ENCODE assay signal across 8 cellular contexts in genomic region chr2:8872821-8873432, GRCh38. TPM values are rescaled to one million over a fixed set of nuclear protein-coding genes. Genes with fewer than 3 reads are reported as not detected.
DNase-seq lines count a peak whose midpoint lies in the region; ATAC-seq and TF ChIP-seq lines count a peak whose summit lies in the region.

No MANE protein-coding gene starts in this region.

- no peaks in the 10 kb centered on the region for H3K27me3 ChIP-seq in HCT116 (ENCODE audit: insufficient read depth, low read length)

- H3K9ac ChIP-seq in HCT116 (ENCODE audit: low read length): no peak overlapping the region

- RAD21 ChIA-PET in HCT116 (lab: Charles Lee; ENCODE audit: low non-redundant PET in 1 of 2, low total read pairs in 2 of 2, uncharacterized antibody in 2 of 2, unreplicated experiment in 2 of 2): interaction anchor here (0.5 to 1.5 kb wide), 4 partner anchors 240 to 374 kb away, joined by 3 to 5 read pairs (median 4); no protein-coding TSS in a partner anchor

- no peaks in the 10 kb centered on the region for H4K20me1 ChIP-seq in HCT116 (ENCODE audit: insufficient read depth)

- no peak overlapping the region for H3K4me2 ChIP-seq in HCT116 (ENCODE audit: low read length)

- peak; percentile 58 for DNase-seq in COLO829 (ENCODE audit: low spot score)
- peak; percentile 50 for DNase-seq in HCT116 (ENCODE audit: low read depth, low spot score)
- peak; percentile 42 for DNase-seq in NCI-H460 (ENCODE audit: extremely low read depth, low read depth)
- peak; percentile 59 for DNase-seq in cerebellar cortex (ENCODE audit: low spot score)
- DNase-seq in midbrain (lab: John Stamatoyannopoulos, UW): peak; percentile 67
- DNase-seq in stimulated activated CD4-positive, alpha-beta T cell treated with anti-CD3 and anti-CD28 coated beads, Interleukin-2, amount 100 ng/mL, for 48 hours: no peak
- no peak for DNase-seq in stimulated activated CD4-positive, alpha-beta T cell treated with anti-CD3 and anti-CD28 coated beads, Interleukin-4, amount 100 ng/mL, for 4 hours

- peak; percentile 75 for ATAC-seq in HCT116
- no peak for ATAC-seq in GM21528 (IDR thresholded peaks at IDR 0.05; ENCODE audit: low FRiP score, unreplicated experiment)

- no peaks in the 10 kb centered on the region for H3K4me1 ChIP-seq in HCT116 (ENCODE audit: control insufficient read depth in 1 of 2, insufficient read depth in 2 of 2, low read length in 2 of 2)

- H3K79me2 ChIP-seq in HCT116 (ENCODE audit: insufficient read depth, low read length): no peaks in the 10 kb centered on the region

- POLR2A ChIA-PET in HCT116 (lab: Charles Lee): no interaction called here

- no peak overlapping the region for H3K4me3 ChIP-seq in HCT116 (replicated peaks in 1 of 2; ENCODE audit: low read depth in 1 of 2, low read length in 2 of 2)

- H3K27ac ChIP-seq in HCT116 (ENCODE audit: low read depth, low read length): no peak overlapping the region

- BruUV-seq in HCT116 (replicated peaks; lab: Mats Ljungman, UMichigan): no TSS peak

- no peaks in the 10 kb centered on the region for H3K9me2 ChIP-seq in HCT116 (ENCODE audit: insufficient read depth)

- CTCF ChIA-PET in HCT116 (lab: Charles Lee): interaction anchor here (1.0 to 1.7 kb wide), 7 partner anchors 9 to 269 kb away, joined by 3 to 15 read pairs (median 4); no protein-coding TSS in a partner anchor

- no peak overlapping the region for H2AFZ ChIP-seq in HCT116 (ENCODE audit: low read depth, low read length, poor library complexity, severe bottlenecking)

- intact Hi-C loops in HCT116 (cut with micrococcal nuclease): loop anchor here (1.0 to 10.0 kb wide), 3 partner anchors 114 to 462 kb away; no protein-coding TSS in a partner anchor

- no peak for TF ChIP-seq POLR2A in HCT116 (IDR thresholded peaks at IDR 0.05; ENCODE audit: borderline replicate concordance, extremely low read depth, insufficient read depth, insufficient read length)

- TF ChIP-seq RAD21 in HCT116 (IDR thresholded peaks at IDR 0.05; ENCODE audit: low read depth): peak; percentile 87

- no peaks in the 10 kb centered on the region for H3K9me3 ChIP-seq in HCT116 (ENCODE audit: control insufficient read depth in 1 of 2, insufficient read depth in 1 of 2, low read depth in 1 of 2, low read length in 2 of 2)

- no peaks in the 10 kb centered on the region for H3K36me3 ChIP-seq in HCT116 (ENCODE audit: control insufficient read depth in 1 of 2, insufficient read depth in 2 of 2, low read length in 2 of 2)

- TF ChIP-seq CTCF in HCT116 (IDR thresholded peaks at IDR 0.05 in 2 of 3, conservative IDR thresholded peaks at IDR 0.05 in 1 of 3; ENCODE audit: borderline replicate concordance in 1 of 3, insufficient read depth in 1 of 3, low read depth in 2 of 3, low read length in 2 of 3): peak; percentile 62 to 90 (median 69)

TF ChIP-seq in HCT116, 20 proteins besides CTCF, POLR2A, EP300 and RAD21:
- TF ChIP-seq JUND (IDR thresholded peaks at IDR 0.05) (peak; percentile 67), ATF3 (IDR thresholded peaks at IDR 0.05) (0 out of 2 replicates have a peak, but pooled peaks have one; percentile 29), FOSL1 (IDR thresholded peaks at IDR 0.05; ENCODE audit: low read depth) (peak; percentile 64), EZH2 (IDR thresholded peaks at IDR 0.05) (no peak)

RNA-seq across cellular contexts. Expression of gene KIDINS220, which starts 35.5 kb away (rescaled TPM):
- total RNA-seq in HCT116 (2021; ENCODE audit: unreplicated experiment): 20.1 TPM
- 9.8 and 10.1 TPM in 2 replicates for polyA plus RNA-seq in HCT116 (2012)
- 37.2 and 38.9 TPM in 2 replicates for total RNA-seq in NCI-H460 (2014; rRNA removed; shearing (Covaris generic))
- polyA plus RNA-seq in NCI-H460 (2014; cell fraction: nucleus; rRNA removed): 19.6 and 23.5 TPM in 2 replicates

Comparison
In these comparisons a context has a peak if more than half of its experiments do, and no peak if none do; other contexts are left out.
1. DNase-seq: peak in COLO829 (single experiment), HCT116 (single experiment), NCI-H460 (single experiment), cerebellar cortex (single experiment) and midbrain (single experiment); none in stimulated activated CD4-positive, alpha-beta T cell treated with anti-CD3 and anti-CD28 coated beads, Interleukin-2, amount 100 ng/mL, for 48 hours (0 of 2) and stimulated activated CD4-positive, alpha-beta T cell treated with anti-CD3 and anti-CD28 coated beads, Interleukin-4, amount 100 ng/mL, for 4 hours (0 of 2).